In genomic region chr9:72193478-72193881, GRCh38 we compare ENCODE assay signal across 14 cellular contexts. TPM values are rescaled to one million over a fixed set of nuclear protein-coding genes. Genes with fewer than 3 reads are reported as not detected.
DNase-seq lines count a peak whose midpoint lies in the region; ATAC-seq, FAIRE-seq and TF ChIP-seq lines count a peak whose summit lies in the region.
"Had no signal": no experiment of that assay in that cellular context is flagged by ENCODE, and none has a peak within 500 bp of the region (broad histone marks: within the 10 kb centered on the region; RNA-seq: fewer than 3 reads in every experiment).

No MANE protein-coding gene starts in this region.

- no peak overlapping the region for H3K4me3 Mint-ChIP-seq in endothelial cell (ENCODE audit: unreplicated experiment)
- H3K4me3 Mint-ChIP-seq: activated naive CD8-positive, alpha-beta T cell treated with anti-CD3 and anti-CD28 coated beads, Interleukin-2, amount 10 ng/mL, durations not matched to agents 7 days and 5 days had no signal

- TF ChIP-seq POLR2A in prostate gland (IDR thresholded peaks at IDR 0.05): no peak
- no peak for TF ChIP-seq POLR2A in H54 (IDR thresholded peaks at IDR 0.05; ENCODE audit: low read depth, low read length)

- DNase-seq in endothelial cell (ENCODE audit: low spot score): no peak
- no peak for DNase-seq in prostate gland (ENCODE audit: low spot score)
- no peak for DNase-seq in activated naive CD4-positive, alpha-beta T cell treated with anti-CD3 and anti-CD28 coated beads, Interleukin-2, amount 50 U/mL, for 16 hours
- no peak for DNase-seq in H54 (ENCODE audit: insufficient read length, low spot score)
- DNase-seq: activated CD4-positive, alpha-beta T cell treated with anti-CD3 and anti-CD28 coated beads, Interleukin-2, amount 50 U/mL, for 48 hours; activated naive CD8-positive, alpha-beta T cell treated with anti-CD3 and anti-CD28 coated beads, Interleukin-2, amount 10 ng/mL, durations not matched to agents 7 days and 5 days; effector CD4-positive, alpha-beta T cell; GDM1; hypothalamus; NCI-H2029 had no signal

- H3K4me1 ChIP-seq in BLaER1: peaks cover 7% of the 10 kb centered on the region; the same call in 1 of the 2 replicates
- H3K4me1 ChIP-seq in prostate gland (replicated peaks): no peaks in the 10 kb centered on the region

- H3K9me3 ChIP-seq in BLaER1: no peaks in the 10 kb centered on the region
- H3K9me3 ChIP-seq in prostate gland: no peaks in the 10 kb centered on the region

- intact Hi-C loops in prostate gland (cut with DNase I): no loop called here

- H3K27ac Mint-ChIP-seq in endothelial cell (ENCODE audit: unreplicated experiment): no peak overlapping the region
- H3K27ac Mint-ChIP-seq: activated naive CD8-positive, alpha-beta T cell treated with anti-CD3 and anti-CD28 coated beads, Interleukin-2, amount 10 ng/mL, durations not matched to agents 7 days and 5 days had no signal

- no peaks in the 10 kb centered on the region for H3K9me3 Mint-ChIP-seq in endothelial cell (ENCODE audit: unreplicated experiment)
- H3K9me3 Mint-ChIP-seq: activated naive CD8-positive, alpha-beta T cell treated with anti-CD3 and anti-CD28 coated beads, Interleukin-2, amount 10 ng/mL, durations not matched to agents 7 days and 5 days had no signal

- no peaks in the 10 kb centered on the region for H4K20me1 ChIP-seq in BLaER1

- 52% methylated on average over 4 of the region's 5 CpGs for WGBS in prostate gland

- H3K4me3 ChIP-seq in BLaER1 (no peak overlapping the region), prostate gland (no peak overlapping the region)

- no peaks in the 10 kb centered on the region for H3K4me1 Mint-ChIP-seq in endothelial cell (ENCODE audit: unreplicated experiment)
- H3K4me1 Mint-ChIP-seq: activated naive CD8-positive, alpha-beta T cell treated with anti-CD3 and anti-CD28 coated beads, Interleukin-2, amount 10 ng/mL, durations not matched to agents 7 days and 5 days had no signal

- peaks cover 3% of the 10 kb centered on the region for H3K27me3 Mint-ChIP-seq in endothelial cell (ENCODE audit: unreplicated experiment)

- no peak overlapping the region for H3K9ac ChIP-seq in BLaER1

- no peaks in the 10 kb centered on the region for H3K36me3 ChIP-seq in BLaER1
- no peaks in the 10 kb centered on the region for H3K36me3 ChIP-seq in prostate gland

- H3K27me3 ChIP-seq in BLaER1 (no peaks in the 10 kb centered on the region), prostate gland (replicated peaks; ENCODE audit: insufficient read depth) (no peaks in the 10 kb centered on the region)

- no peak overlapping the region for H3K27ac ChIP-seq in BLaER1
- no peak overlapping the region for H3K27ac ChIP-seq in prostate gland

- FAIRE-seq in H54 (lab: Jason Lieb, UNC): no peak

- H3K4me2 ChIP-seq in BLaER1: 0 out of 2 replicates have a peak overlapping the region, but pooled peaks have one; percentile 8

- H3K36me3 Mint-ChIP-seq in endothelial cell (ENCODE audit: low read depth, unreplicated experiment): no peaks in the 10 kb centered on the region
- H3K36me3 Mint-ChIP-seq: activated naive CD8-positive, alpha-beta T cell treated with anti-CD3 and anti-CD28 coated beads, Interleukin-2, amount 10 ng/mL, durations not matched to agents 7 days and 5 days had no signal

- ATAC-seq in GM19395 (IDR thresholded peaks at IDR 0.05; ENCODE audit: unreplicated experiment): peak; percentile 95
- peak; percentile 92 for ATAC-seq in HG02870 (IDR thresholded peaks at IDR 0.05; ENCODE audit: unreplicated experiment)
- ATAC-seq in HG03565 (IDR thresholded peaks at IDR 0.05; ENCODE audit: unreplicated experiment): peak; percentile 95

- no peak for TF ChIP-seq CTCF in endothelial cell (IDR thresholded peaks at IDR 0.05; ENCODE audit: unreplicated experiment)
- no peak for TF ChIP-seq CTCF in prostate gland (IDR thresholded peaks at IDR 0.05)

RNA-seq across cellular contexts. Expression of gene GDA, which starts 44.2 kb away (rescaled TPM):
- total RNA-seq in endothelial cell (ENCODE audit: unreplicated experiment): 0.23 TPM
- 1 to 10 TPM in 1 of 2 donors, not detected in 1; 1.9 TPM for total RNA-seq in prostate gland
- total RNA-seq: activated naive CD8-positive, alpha-beta T cell treated with anti-CD3 and anti-CD28 coated beads, Interleukin-2, amount 10 ng/mL, durations not matched to agents 7 days and 5 days had no signal
